In the genomic region with DNA sequence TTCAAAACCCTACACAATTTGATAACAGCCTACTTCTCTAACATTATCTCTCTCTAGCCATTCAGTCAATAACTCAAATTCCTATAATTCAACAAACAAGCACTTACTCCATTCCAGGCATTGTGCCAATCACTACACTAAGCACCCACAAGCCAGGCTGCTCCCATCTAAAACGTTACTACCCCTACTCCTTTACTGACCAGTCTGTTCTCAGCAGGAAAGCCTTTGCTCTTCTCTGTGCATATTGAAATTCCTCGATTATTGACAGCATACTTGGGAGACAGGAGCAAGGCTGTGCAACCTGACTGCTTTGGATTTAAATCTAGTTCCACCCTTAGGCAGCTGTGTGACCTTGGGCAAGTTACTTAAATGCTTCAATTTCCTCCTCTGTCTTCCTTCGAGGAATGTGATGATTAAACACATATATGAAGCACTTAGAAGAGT, we compare ENCODE assay signal across 11 cellular contexts.
DNase-seq lines count a peak whose midpoint lies in the region; ATAC-seq and TF ChIP-seq lines count a peak whose summit lies in the region.
"Had no signal": no experiment of that assay in that cellular context is flagged by ENCODE, and none has a peak within 500 bp of the region (broad histone marks: within the 10 kb centered on the region; RNA-seq: fewer than 3 reads in every experiment).

No MANE protein-coding gene starts in this region.

- H3K9me3 Mint-ChIP-seq in CD8-positive, alpha-beta T cell: no peaks in the 10 kb centered on the region
- H3K9me3 Mint-ChIP-seq: activated naive CD4-positive, alpha-beta T cell treated with anti-CD3 and anti-CD28 coated beads, Interleukin-2, amount 50 U/mL, for 24 hours; WTC11 had no signal

- H3K27ac ChIP-seq in osteoblast (ENCODE audit: low read depth, low read length): peak overlapping the region; percentile 97
- no peak overlapping the region for H3K27ac ChIP-seq in CD8-positive, alpha-beta T cell (ENCODE audit: low read depth, low read length)

- H3K36me3 ChIP-seq in osteoblast (ENCODE audit: insufficient read depth, low read length): no peaks in the 10 kb centered on the region
- H3K36me3 ChIP-seq in CD8-positive, alpha-beta T cell (ENCODE audit: insufficient read depth, low read length): no peaks in the 10 kb centered on the region

- no peaks in the 10 kb centered on the region for H4K20me1 ChIP-seq in osteoblast (ENCODE audit: insufficient read depth, low read length)

- CTCF ChIA-PET in CD8-positive, alpha-beta T cell (lab: Charles Lee): no interaction called here

- TF ChIP-seq CTCF in cardiac fibroblast (IDR thresholded peaks at IDR 0.05; ENCODE audit: low read depth, low read length): no peak
- no peak for TF ChIP-seq CTCF in osteoblast (IDR thresholded peaks at IDR 0.05; ENCODE audit: extremely low read depth, low read depth, low read length)
- TF ChIP-seq CTCF in CD8-positive, alpha-beta T cell (IDR thresholded peaks at IDR 0.05): no peak

- POLR2A ChIA-PET in CD8-positive, alpha-beta T cell (lab: Charles Lee): no interaction called here

- H3K36me3 Mint-ChIP-seq in CD8-positive, alpha-beta T cell: no peaks in the 10 kb centered on the region
- H3K36me3 Mint-ChIP-seq: activated naive CD4-positive, alpha-beta T cell treated with anti-CD3 and anti-CD28 coated beads, Interleukin-2, amount 50 U/mL, for 24 hours; WTC11 had no signal

- intact Hi-C loops in CD8-positive, alpha-beta T cell (cut with DNase I, micrococcal nuclease): loop anchor here in 1 of 2 experiments (2.0 kb wide), 1 partner anchor 45 kb away; no protein-coding TSS in a partner anchor

- H3K9me3 ChIP-seq in osteoblast (ENCODE audit: low read depth, low read length): no peaks in the 10 kb centered on the region
- H3K9me3 ChIP-seq in CD8-positive, alpha-beta T cell (ENCODE audit: low read length): no peaks in the 10 kb centered on the region

- H3K27me3 Mint-ChIP-seq in CD8-positive, alpha-beta T cell (ENCODE audit: low read depth): peaks cover 3% of the 10 kb centered on the region
- H3K27me3 Mint-ChIP-seq: activated naive CD4-positive, alpha-beta T cell treated with anti-CD3 and anti-CD28 coated beads, Interleukin-2, amount 50 U/mL, for 24 hours had no signal

- H2AFZ ChIP-seq in osteoblast (ENCODE audit: low read length): no peak overlapping the region

- ATAC-seq in HG02870 (IDR thresholded peaks at IDR 0.05; ENCODE audit: unreplicated experiment) (no peak), HG03108 (IDR thresholded peaks at IDR 0.05; ENCODE audit: unreplicated experiment) (no peak)
- ATAC-seq in CD8-positive, alpha-beta T cell: no peak
- ATAC-seq: WTC11 had no signal

- H3K4me3 ChIP-seq in cardiac fibroblast (replicated peaks in 1 of 2; ENCODE audit: low read depth in 2 of 2, low read length in 2 of 2) (no peak overlapping the region), osteoblast (ENCODE audit: insufficient read depth, low read length) (no peak overlapping the region)
- no peak overlapping the region for H3K4me3 ChIP-seq in CD8-positive, alpha-beta T cell (ENCODE audit: low read depth, low read length)

- peak overlapping the region; percentile 21 for H3K4me2 ChIP-seq in osteoblast (ENCODE audit: insufficient read depth, low read length)

- H3K4me3 Mint-ChIP-seq in CD8-positive, alpha-beta T cell: no peak overlapping the region
- H3K4me3 Mint-ChIP-seq: activated naive CD4-positive, alpha-beta T cell treated with anti-CD3 and anti-CD28 coated beads, Interleukin-2, amount 50 U/mL, for 24 hours; WTC11 had no signal

- H3K27ac Mint-ChIP-seq in CD8-positive, alpha-beta T cell: no peak overlapping the region
- H3K27ac Mint-ChIP-seq: activated naive CD4-positive, alpha-beta T cell treated with anti-CD3 and anti-CD28 coated beads, Interleukin-2, amount 50 U/mL, for 24 hours; WTC11 had no signal

- peaks cover 46% of the 10 kb centered on the region for H3K4me1 ChIP-seq in osteoblast (ENCODE audit: insufficient read depth, low read length)
- H3K4me1 ChIP-seq in CD8-positive, alpha-beta T cell (ENCODE audit: insufficient read depth, low read length): no peaks in the 10 kb centered on the region

- H3K4me1 Mint-ChIP-seq in CD8-positive, alpha-beta T cell (ENCODE audit: low read depth): no peaks in the 10 kb centered on the region
- H3K4me1 Mint-ChIP-seq: activated naive CD4-positive, alpha-beta T cell treated with anti-CD3 and anti-CD28 coated beads, Interleukin-2, amount 50 U/mL, for 24 hours; WTC11 had no signal

- DNase-seq in NCI-H1417 (lab: John Stamatoyannopoulos, UW) (peak; percentile 0 to 65 (median 51)), NCI-H1417 treated with DMSO at 0.1 percent for 48 hours (lab: John Stamatoyannopoulos, UW) (no peak), NCI-H2196 (lab: John Stamatoyannopoulos, UW; ENCODE audit: unreplicated experiment) (peak; percentile 15), cardiac fibroblast (ENCODE audit: low read depth in 2 of 2) (peak; percentile 72 to 82), osteoblast (ENCODE audit: insufficient read length, low spot score, missing footprints) (no peak)
- no peak for DNase-seq in CD8-positive, alpha-beta T cell
- DNase-seq: NCI-H526 had no signal

- H3K27me3 ChIP-seq in osteoblast (ENCODE audit: insufficient read depth, low read length): no peaks in the 10 kb centered on the region
- no peaks in the 10 kb centered on the region for H3K27me3 ChIP-seq in CD8-positive, alpha-beta T cell (ENCODE audit: insufficient read depth, low read length)

- no peaks in the 10 kb centered on the region for H3K79me2 ChIP-seq in osteoblast (ENCODE audit: insufficient read depth, low read length)

Comparison
In these comparisons a context has a peak if more than half of its experiments do, and no peak if none do; other contexts are left out.
1. DNase-seq: peak in NCI-H1417 (3 of 3), NCI-H2196 (single experiment) and cardiac fibroblast (2 of 2); none in NCI-H1417 treated with DMSO at 0.1 percent for 48 hours (single experiment), osteoblast (single experiment) and CD8-positive, alpha-beta T cell (0 of 7).